ENCODE assay signal across 8 cellular contexts in the genomic region with DNA sequence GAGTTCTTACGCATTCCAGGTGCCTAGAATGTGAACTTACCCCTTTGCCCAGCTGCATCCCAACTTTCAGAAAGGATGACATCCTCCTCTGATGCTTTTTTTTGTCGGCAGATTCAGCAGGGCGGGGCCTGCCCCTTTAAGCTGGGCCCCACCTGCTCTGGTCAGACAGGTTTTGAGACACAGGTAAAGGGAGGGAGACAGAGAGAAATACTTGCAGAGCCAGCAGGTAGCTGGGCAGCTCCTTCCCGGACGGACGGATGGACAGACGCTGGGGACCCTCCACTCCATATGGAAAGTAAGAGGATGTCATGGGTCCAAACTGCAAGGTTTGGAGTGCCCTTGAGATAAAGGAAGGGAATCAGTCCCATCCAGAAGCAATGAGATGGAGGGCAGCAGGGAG. TPM values are rescaled to one million over a fixed set of nuclear protein-coding genes. Genes with fewer than 3 reads are reported as not detected.
DNase-seq lines count a peak whose midpoint lies in the region; ATAC-seq, FAIRE-seq and TF ChIP-seq lines count a peak whose summit lies in the region.

TMEM79 (plus strand) TSS at position 214 of the 400 bp plus-strand sequence. CDS start 902 bp downstream, outside the sequence.

- BruUV-seq in K562 (replicated peaks; lab: Mats Ljungman, UMichigan): no TSS peak

- TF ChIP-seq POLR2A in K562 (conservative IDR thresholded peaks at IDR 0.05): no peak

- no peak for TF ChIP-seq RAD21 in K562 (CRISPR knock-in tag; conservative IDR thresholded peaks at IDR 0.05 in 1 of 2, IDR thresholded peaks at IDR 0.05 in 1 of 2)

- no peaks in the 10 kb centered on the region for H3K9me3 Mint-ChIP-seq in memory B cell

- peak within 1 kb of the TSS; percentile 100 for H3K4me2 ChIP-seq in K562 (ENCODE audit: insufficient read depth, low read length)

- H3K4me1 ChIP-seq in heart right ventricle (peaks cover 0 to 52% (median 28%) of the 10 kb centered on the region in 9 donors), K562 (replicated peaks in 1 of 2; ENCODE audit: control insufficient read depth in 2 of 2, insufficient read depth in 2 of 2, low read length in 2 of 2) (peaks cover 6 to 10% of the 10 kb centered on the region in 2 experiments; a peak in 4 of 5 replicates), urinary bladder (ENCODE audit: insufficient read depth) (no peaks in the 10 kb centered on the region)

- H3K36me3 Mint-ChIP-seq in memory B cell: no peaks in the 10 kb centered on the region

- peak within 1 kb of the TSS; percentile 94 for H3K27ac Mint-ChIP-seq in memory B cell

- no peak for DNase-seq in heart right ventricle
- no peak for DNase-seq in cardiac septum (ENCODE audit: low spot score)
- no peak for DNase-seq in K562 (ENCODE audit: extremely low read depth in 1 of 4, low spot score in 3 of 4)
- no peak for DNase-seq in memory B cell (ENCODE audit: low spot score in 2 of 2)
- no peak for DNase-seq in HUDEP-2 (lab: John Stamatoyannopoulos, UW; ENCODE audit: unreplicated experiment in 76 of 76)
- DNase-seq in activated CD4-positive, alpha-beta T cell treated with anti-CD3 and anti-CD28 coated beads for 1 hour: no peak

- in situ Hi-C loops in K562 (cut with MboI): no loop called here

- FAIRE-seq in K562 (lab: Jason Lieb, UNC): no peak

- CTCF ChIA-PET in K562 (lab: Yijun Ruan, JAX; ENCODE audit: low intra/inter-chr PET ratio): no interaction called here

- ATAC-seq in heart right ventricle (no peak), K562 (no peak), memory B cell (ENCODE audit: low read depth) (no peak), HG03432 (IDR thresholded peaks at IDR 0.05; ENCODE audit: unreplicated experiment) (no peak)

- POLR2A ChIA-PET in K562 (lab: Yijun Ruan, JAX): interaction anchor here (1.2 to 6.3 kb wide), 7 partner anchors 10 to 71 kb away, joined by 3 to 63 read pairs (median 6); partner anchors contain the start of genes GLMP, PMF1 and VHLL

- H3K4me3 ChIP-seq in heart right ventricle (peak within 1 kb of the TSS; percentile 72 to 97 (median 88)), K562 (peak within 1 kb of the TSS; percentile 97), urinary bladder (ENCODE audit: low read depth, low read length) (peak within 1 kb of the TSS; percentile 91)

- no peak for TF ChIP-seq EP300 in K562 (IDR thresholded peaks at IDR 0.05; ENCODE audit: low read length)

- H3K9me3 ChIP-seq in heart right ventricle (no peaks in the 10 kb centered on the region), K562 (replicated peaks; ENCODE audit: control insufficient read depth, insufficient read depth, low read depth, low read length) (no peaks in the 10 kb centered on the region)

- H3K27me3 ChIP-seq in heart right ventricle: no peaks in the 10 kb centered on the region
- no peaks in the 10 kb centered on the region for H3K27me3 ChIP-seq in K562 (ENCODE audit: control insufficient read depth in 2 of 2, insufficient read depth in 2 of 2, low read length in 2 of 2)

- H3K36me3 ChIP-seq in heart right ventricle (peaks cover 0 to 32% (median 4%) of the 10 kb centered on the region in 9 donors), K562 (ENCODE audit: control insufficient read depth, insufficient read depth, low read length) (peaks cover 35% of the 10 kb centered on the region), urinary bladder (ENCODE audit: insufficient read depth) (no peaks in the 10 kb centered on the region)

- no peaks in the 10 kb centered on the region for H3K9me1 ChIP-seq in K562 (ENCODE audit: control insufficient read depth, insufficient read depth, low read length)

- H3K27ac ChIP-seq in heart right ventricle (peak within 1 kb of the TSS in 9 of 10 donors; percentile 82 to 98 (median 92)), K562 (ENCODE audit: extremely low read depth, low read depth, low read length) (peak within 1 kb of the TSS; percentile 93), urinary bladder (ENCODE audit: low read depth) (peak within 1 kb of the TSS; percentile 5)

- H3K4me3 Mint-ChIP-seq in memory B cell: peak within 1 kb of the TSS; percentile 98

- H4K20me1 ChIP-seq in K562 (replicated peaks; ENCODE audit: control insufficient read depth, insufficient read depth, low read length): peaks cover 11% of the 10 kb centered on the region; the same call in 1 of the 2 replicates

- no peaks in the 10 kb centered on the region for H3K27me3 Mint-ChIP-seq in memory B cell

- 90 to 94% methylated on average over 7 of the region's 7 CpGs for WGBS in heart right ventricle, 2 donors
- WGBS in K562 (ENCODE audit: insufficient coverage, low coverage, missing lambda C conversion rate): 81% methylated on average over 7 of the region's 7 CpGs
- 85% methylated on average over 7 of the region's 7 CpGs for WGBS in urinary bladder

- peaks cover 45% of the 10 kb centered on the region for H3K79me2 ChIP-seq in K562 (ENCODE audit: control insufficient read depth, insufficient read depth, low read length)

- H3K9ac ChIP-seq in K562 (ENCODE audit: insufficient read depth in 1 of 2, low read depth in 2 of 2, low read length in 2 of 2): peak within 1 kb of the TSS; percentile 91 to 97

- intact Hi-C loops in heart right ventricle (cut with DNase I): no loop called here
- intact Hi-C loops in cardiac septum (cut with DNase I): loop anchor here (5.0 kb wide), 1 partner anchor 122 kb away; no protein-coding TSS in a partner anchor
- intact Hi-C loops in K562 (cut with micrococcal nuclease): no loop called here

- peaks cover 26% of the 10 kb centered on the region for H3K4me1 Mint-ChIP-seq in memory B cell

- H2AFZ ChIP-seq in K562 (ENCODE audit: low read depth, low read length): peak within 1 kb of the TSS; percentile 97

- TF ChIP-seq CTCF in heart right ventricle (IDR thresholded peaks at IDR 0.05) (no peak), K562 (IDR thresholded peaks at IDR 0.05 in 2 of 3, conservative IDR thresholded peaks at IDR 0.05 in 1 of 3; ENCODE audit: insufficient read depth in 2 of 3, low read depth in 1 of 3, low read length in 3 of 3) (no peak)

TF ChIP-seq in K562, 482 proteins besides CTCF, POLR2A, EP300 and RAD21:
- no peak for TF ChIP-seq RBBP5 (IDR thresholded peaks at IDR 0.05; ENCODE audit: borderline replicate concordance, insufficient read depth, low read length, poor library complexity, severe bottlenecking)
- no peak for TF ChIP-seq ZNF511 (CRISPR knock-in tag; IDR thresholded peaks at IDR 0.05)

RNA-seq across cellular contexts. Expression of gene TMEM79, which starts in this region (rescaled TPM):
- total RNA-seq in heart right ventricle (1 to 10 TPM in 9 of 10 donors, under 1 TPM in 1; 0.82 to 2.1 (median 1.7) TPM), cardiac septum (2.2 TPM), K562 (2014; rRNA removed) (3.8 and 6.9 TPM in 2 replicates), K562 (2014; rRNA removed; fragmentation: Illumina TruSeq; extraction: Trizol) (2.1 and 2.6 TPM in 2 replicates), K562 (2015; rRNA removed; fragmentation: Illumina TruSeq; extraction: Trizol) (5.1 and 5.4 TPM in 2 replicates), K562 (2021) (6.8 and 7.2 TPM in 2 replicates), urinary bladder (3.2 TPM)
- polyA plus RNA-seq in heart right ventricle (1 to 10 TPM; 1.6 to 2.3 TPM), K562 (2011; rRNA removed) (4.0 and 4.8 TPM in 2 replicates), K562 (2014; fragmentation: Illumina TruSeq; extraction: Trizol) (5.6 and 5.7 TPM in 2 replicates), K562 (2014; fragmentation: Nextera tagmentation; extraction: Ambion mirVana) (1 to 10 TPM in 1 of 2 experiments, under 1 TPM in 1; 0.69 to 1.2 TPM), K562 (2014; rRNA removed) (6.1 and 8.3 TPM in 2 replicates), urinary bladder (6.3 TPM)
- 7.9 and 23.3 TPM in 2 replicates for total RNA-seq in K562 (2011; cell fraction: chromatin; rRNA removed; ENCODE audit: low replicate concordance)
- 23.9 and 26.5 TPM in 2 replicates for total RNA-seq in K562 (2011; cell fraction: nucleolus; rRNA removed)
- 14.7 and 15.8 TPM in 2 replicates for total RNA-seq in K562 (2011; cell fraction: nucleoplasm; rRNA removed)
- 5.0 and 12.1 TPM in 2 replicates for polyA plus RNA-seq in K562 (2011; cell fraction: cytosol; rRNA removed)
- 10.3 and 25.9 TPM in 2 replicates for polyA plus RNA-seq in K562 (2011; cell fraction: nucleus; rRNA removed)
- 5.7 and 9.5 TPM in 2 replicates for polyA plus RNA-seq in K562 (2012)
- 2.3 TPM in 2 replicates for polyA minus RNA-seq in K562 (2011; rRNA and poly(A)+ RNA removed)
- polyA minus RNA-seq in K562 (2011; cell fraction: cytosol; rRNA and poly(A)+ RNA removed): 1.6 and 2.3 TPM in 2 replicates
- polyA minus RNA-seq in K562 (2011; cell fraction: nucleus; rRNA and poly(A)+ RNA removed): 7.0 and 10.9 TPM in 2 replicates

Comparison
In these comparisons a context has a peak if more than half of its experiments do, and no peak if none do; other contexts are left out.
1. H3K27ac ChIP-seq: peak in every context shown above with its lines; median percentile 93 in K562; 92 in heart right ventricle; 5 in urinary bladder.